Comparison of ENCODE assay signal across 23 cellular contexts in the genomic region with DNA sequence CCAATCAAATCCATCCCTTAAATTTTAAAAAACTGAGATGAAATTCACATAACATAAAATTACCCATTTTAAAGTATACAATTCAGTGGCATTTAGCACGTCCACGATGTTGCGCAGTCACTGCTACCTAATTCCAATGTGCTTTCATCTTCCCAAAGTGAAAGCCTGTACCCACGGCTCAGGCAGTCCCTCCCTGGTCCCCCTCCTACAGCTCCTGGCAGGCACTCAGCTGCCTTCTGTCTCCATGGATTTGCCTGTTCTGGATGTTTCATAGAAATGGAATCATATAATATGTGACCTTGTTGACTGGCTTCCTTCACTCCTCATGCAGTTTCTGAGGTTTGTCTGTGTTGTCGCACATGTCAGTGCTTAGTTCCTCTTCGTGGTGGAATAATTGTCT.
"Had no signal": no experiment of that assay in that cellular context is flagged by ENCODE, and none has a peak within 500 bp of the region (broad histone marks: within the 10 kb centered on the region; RNA-seq: fewer than 3 reads in every experiment).

No MANE protein-coding gene starts in this region.

- H3K9me3 ChIP-seq: gastrocnemius medialis, heart left ventricle, left lung, mucosa of descending colon, neutrophil, prostate gland, right atrium auricular region, sigmoid colon, stomach, testis, tibial artery had no signal

- H3K27me3 ChIP-seq: gastrocnemius medialis, heart left ventricle, hepatocyte, right atrium auricular region, testis had no signal

- H3K4me3 ChIP-seq: gastrocnemius medialis, heart left ventricle, hepatocyte, left lung, mucosa of descending colon, prostate gland, right atrium auricular region, sigmoid colon, stomach, testis, tibial artery had no signal

- H3K36me3 ChIP-seq: gastrocnemius medialis, heart left ventricle, left lung, neutrophil, prostate gland, right atrium auricular region, sigmoid colon, stomach, tibial artery had no signal

- H3K4me1 ChIP-seq: left lung, parathyroid adenoma, prostate gland, sigmoid colon, stomach, testis had no signal

- H3K9ac ChIP-seq: parathyroid adenoma had no signal

- H3K27ac ChIP-seq: heart left ventricle, hepatocyte, left lung, neutrophil, parathyroid adenoma, prostate gland, right atrium auricular region, sigmoid colon, stomach, testis, tibial artery had no signal

- H3K4me2 ChIP-seq: hepatocyte had no signal

- ATAC-seq: gastrocnemius medialis; heart left ventricle; left cardiac atrium; left lung; mucosa of descending colon; natural killer cell treated with Interleukin-12 subunit alpha and Interleukin-12 subunit beta and Interleukin-15 and Interleukin-18, amount 100 ng/mL, for 72 hours; stimulated activated effector memory CD8-positive, alpha-beta T cell treated with anti-CD3 and anti-CD28 coated beads, Interleukin-12 subunit alpha, Interleukin-12 subunit beta, amount 100 ng/mL, for 72 hours had no signal

- DNase-seq: cortex of kidney; foreskin fibroblast; gastrocnemius medialis; heart left ventricle; left cardiac atrium; left lung; mesenchymal stem cell; mucosa of descending colon; naive B cell; sigmoid colon; stimulated activated CD4-positive, alpha-beta T cell treated with anti-CD3 and anti-CD28 coated beads, Interleukin-2, amount 100 ng/mL, for 24 hours; stimulated activated CD4-positive, alpha-beta T cell treated with anti-CD3 and anti-CD28 coated beads, Interleukin-4, amount 100 ng/mL, for 24 hours; stimulated activated naive CD4-positive, alpha-beta T cell treated with Interleukin-2 at 50 U/mL for 16 hours; stomach; testis; tibial artery had no signal
